In the genomic region with DNA sequence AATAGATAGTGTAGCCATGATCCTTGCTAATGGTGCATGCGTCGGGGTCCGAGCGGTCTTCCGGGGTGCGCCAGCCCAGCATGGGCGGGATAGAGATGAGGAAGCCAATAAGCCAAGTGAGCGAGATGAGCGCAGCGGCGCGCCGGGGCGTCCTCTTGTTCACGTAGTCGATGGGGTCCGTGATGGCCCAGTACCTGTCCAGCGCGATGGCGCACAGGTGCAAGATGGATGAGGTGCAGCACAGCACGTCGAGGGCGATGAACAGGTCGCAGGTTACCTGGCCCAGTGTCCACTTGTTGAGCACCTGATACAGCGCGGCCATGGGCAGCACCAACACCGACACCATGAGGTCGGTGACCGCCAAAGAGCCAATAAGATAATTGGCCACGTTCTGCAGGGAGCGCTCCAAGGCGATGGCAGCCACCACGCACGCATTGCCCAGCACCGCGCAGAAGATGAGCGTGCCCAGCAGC, we compare ENCODE assay signal across 20 cellular contexts. TPM values are rescaled to one million over a fixed set of nuclear protein-coding genes. Genes with fewer than 3 reads are reported as not detected.
DNase-seq lines count a peak whose midpoint lies in the region; TF ChIP-seq lines count a peak whose summit lies in the region.
"Had no signal": no experiment of that assay in that cellular context is flagged by ENCODE, and none has a peak within 500 bp of the region (broad histone marks: within the 10 kb centered on the region; RNA-seq: fewer than 3 reads in every experiment).

No MANE protein-coding gene starts in this region.

- H2AFZ ChIP-seq in neuronal stem cell (ENCODE audit: low read length) = no peak overlapping the region
- H2AFZ ChIP-seq: GM23248 had no signal

- no peak for TF ChIP-seq CTCF in WERI-Rb-1 (IDR thresholded peaks at IDR 0.05; ENCODE audit: low read depth, low read length)

- H3K27ac ChIP-seq in WERI-Rb-1 (no peak overlapping the region), neuronal stem cell (replicated peaks; ENCODE audit: low read length) (no peak overlapping the region)
- H3K27ac ChIP-seq: GM23248, heart left ventricle, psoas muscle, SK-N-MC, uterus had no signal

- H3K36me3 ChIP-seq in WERI-Rb-1 (no peaks in the 10 kb centered on the region), neuronal stem cell (replicated peaks in 1 of 2; ENCODE audit: control insufficient read depth in 2 of 2, insufficient read depth in 2 of 2, low read length in 2 of 2) (no peaks in the 10 kb centered on the region)
- H3K36me3 ChIP-seq: BE2C, heart left ventricle, uterus had no signal

- H3K9ac ChIP-seq in neuronal stem cell (ENCODE audit: low read depth, low read length, poor library complexity) = no peak overlapping the region
- H3K9ac ChIP-seq: GM23248 had no signal

- no peaks in the 10 kb centered on the region for H3K9me3 ChIP-seq in WERI-Rb-1 (ENCODE audit: severe bottlenecking)
- peaks cover 0 to 8% of the 10 kb centered on the region in 2 donors for H3K9me3 ChIP-seq in neuronal stem cell (replicated peaks in 1 of 2; ENCODE audit: control insufficient read depth in 2 of 2, insufficient read depth in 1 of 2, low read depth in 1 of 2, low read length in 2 of 2)
- H3K9me3 ChIP-seq: BE2C, heart left ventricle, psoas muscle, uterus had no signal

- no peak overlapping the region for H2BK12ac ChIP-seq in neuronal stem cell (ENCODE audit: low read length)

- no CpG with 5 or more reads among the region's 37 CpGs for WGBS in neuronal stem cell (ENCODE audit: extremely low coverage in 2 of 2, insufficient read length in 2 of 2, insufficient replicate concordance in 1 of 2), 2 donors

- peak overlapping the region; percentile 82 for H3K23ac ChIP-seq in neuronal stem cell (ENCODE audit: low read depth, low read length, poor library complexity)

- H2BK5ac ChIP-seq in neuronal stem cell (ENCODE audit: low read length) = no peak overlapping the region

- no peak overlapping the region for H2BK120ac ChIP-seq in neuronal stem cell (ENCODE audit: low read depth, low read length)

- H4K91ac ChIP-seq in neuronal stem cell (ENCODE audit: low read depth, low read length, poor library complexity) = no peak overlapping the region

- DNase-seq in Ammon's horn (ENCODE audit: low spot score) = peak; percentile 20
- peak; percentile 35 for DNase-seq in WERI-Rb-1
- DNase-seq in neuronal stem cell (ENCODE audit: low spot score) = no peak
- DNase-seq in COLO829 (ENCODE audit: low spot score) = no peak
- no peak for DNase-seq in NCI-H774 (lab: John Stamatoyannopoulos, UW)
- DNase-seq in NCI-H510A (lab: John Stamatoyannopoulos, UW) = no peak
- DNase-seq in activated CD8-positive, alpha-beta memory T cell treated with anti-CD3 and anti-CD28 coated beads, Interleukin-2, amount 50 U/mL, for 48 hours = no peak
- DNase-seq: activated B cell treated with CpG ODN at 0.5 μM for 24 hours; BE2C; central memory CD4-positive, alpha-beta T cell; GF-D8; GM23248; Kasumi-1; NCI-H1694; NCI-H524 treated with DMSO at 0.1 percent for 48 hours; uterus had no signal

- H3K14ac ChIP-seq in neuronal stem cell (ENCODE audit: low read length) = no peak overlapping the region

- no peak overlapping the region for H3K4ac ChIP-seq in neuronal stem cell (ENCODE audit: low read length)

- H3K4me3 ChIP-seq in WERI-Rb-1 (ENCODE audit: low read depth, low read length) (peak overlapping the region; percentile 67), iPS-11a (ENCODE audit: low read depth, low read length) (peak overlapping the region; percentile 47), neuronal stem cell (ENCODE audit: low read length in 2 of 2) (peak overlapping the region in 1 of 2 donors; percentile 73)
- H3K4me3 ChIP-seq: GM23248, heart left ventricle, psoas muscle, SK-N-MC, uterus had no signal

- H3K27me3 ChIP-seq in WERI-Rb-1 (ENCODE audit: insufficient read depth, low read depth, severe bottlenecking) (peaks cover 4% of the 10 kb centered on the region), neuronal stem cell (ENCODE audit: control insufficient read depth in 3 of 3, insufficient read depth in 3 of 3, low read depth in 1 of 3, low read length in 3 of 3) (peaks cover 11 to 48% (median 31%) of the 10 kb centered on the region in 3 experiments)

- H2BK15ac ChIP-seq in neuronal stem cell (ENCODE audit: low read length) = no peak overlapping the region

- H3K79me1 ChIP-seq in neuronal stem cell (ENCODE audit: low read depth, low read length) = no peaks in the 10 kb centered on the region

- H4K8ac ChIP-seq in neuronal stem cell (ENCODE audit: low read depth, low read length) = no peak overlapping the region

- H3K4me1 ChIP-seq in neuronal stem cell (ENCODE audit: control insufficient read depth in 2 of 2, insufficient read depth in 1 of 2, low read depth in 1 of 2, low read length in 2 of 2) = peaks cover 0 to 6% of the 10 kb centered on the region in 2 donors
- H3K4me1 ChIP-seq: BE2C, heart left ventricle, psoas muscle, uterus had no signal

- no peak overlapping the region for H3K18ac ChIP-seq in neuronal stem cell (ENCODE audit: low read length)

- H2AK5ac ChIP-seq in neuronal stem cell (ENCODE audit: low read depth, low read length) = no peak overlapping the region

- peak overlapping the region; percentile 48 for H3K4me2 ChIP-seq in neuronal stem cell (ENCODE audit: insufficient read depth, low read length, poor library complexity, severe bottlenecking)

RNA-seq across cellular contexts. Expression of gene HTR1A, which starts 1.1 kb away (rescaled TPM):
- polyA plus RNA-seq in neuronal stem cell (2013, experiment 1 of 2) = not detected
- polyA plus RNA-seq in neuronal stem cell (2013, experiment 2 of 2) = not detected
- polyA plus RNA-seq: GM23248, heart left ventricle, psoas muscle had no signal

Comparison
In these comparisons a context has a peak if more than half of its experiments do, and no peak if none do; other contexts are left out.
1. DNase-seq: peak in Ammon's horn (single experiment) and WERI-Rb-1 (single experiment); none in neuronal stem cell (single experiment), COLO829 (single experiment), NCI-H774 (single experiment), NCI-H510A (single experiment) and activated CD8-positive, alpha-beta memory T cell treated with anti-CD3 and anti-CD28 coated beads, Interleukin-2, amount 50 U/mL, for 48 hours (single experiment).